9 cellular contexts compared by ENCODE assay signal in genomic region chr1:41492341-41492848, GRCh38. TPM values are rescaled to one million over a fixed set of nuclear protein-coding genes. Genes with fewer than 3 reads are reported as not detected.
DNase-seq lines count a peak whose midpoint lies in the region; ATAC-seq, FAIRE-seq and TF ChIP-seq lines count a peak whose summit lies in the region.
"Had no signal": no experiment of that assay in that cellular context is flagged by ENCODE, and none has a peak within 500 bp of the region (broad histone marks: within the 10 kb centered on the region; RNA-seq: fewer than 3 reads in every experiment).

No MANE protein-coding gene starts in this region.

- peaks cover 27 to 44% of the 10 kb centered on the region in 2 experiments; a peak in 4 of 5 replicates for H3K4me1 ChIP-seq in K562 (replicated peaks in 1 of 2; ENCODE audit: control insufficient read depth in 2 of 2, insufficient read depth in 2 of 2, low read length in 2 of 2)

- TF ChIP-seq EP300 in K562 (IDR thresholded peaks at IDR 0.05; ENCODE audit: low read length): no peak

- H3K9me3 Mint-ChIP-seq in progenitor cell of endocrine pancreas (ENCODE audit: low read depth): no peaks in the 10 kb centered on the region

- peaks cover 16% of the 10 kb centered on the region for H3K27me3 Mint-ChIP-seq in progenitor cell of endocrine pancreas

- TF ChIP-seq POLR2A in K562 (conservative IDR thresholded peaks at IDR 0.05): no peak

- CTCF ChIA-PET in K562 (lab: Yijun Ruan, JAX; ENCODE audit: low intra/inter-chr PET ratio): no interaction called here

- H3K79me2 ChIP-seq in K562 (ENCODE audit: control insufficient read depth, insufficient read depth, low read length): no peaks in the 10 kb centered on the region

- H3K9me3 ChIP-seq in K562 (replicated peaks; ENCODE audit: control insufficient read depth, insufficient read depth, low read depth, low read length): no peaks in the 10 kb centered on the region

- peaks cover 6% of the 10 kb centered on the region for H3K9me1 ChIP-seq in K562 (ENCODE audit: control insufficient read depth, insufficient read depth, low read length)

- peak; percentile 91 for FAIRE-seq in K562 (lab: Jason Lieb, UNC)
- FAIRE-seq: TTC549 had no signal

- H3K4me2 ChIP-seq in K562 (ENCODE audit: insufficient read depth, low read length): no peak overlapping the region; the same call in 1 of the 2 replicates

- no peak overlapping the region for H3K27ac Mint-ChIP-seq in progenitor cell of endocrine pancreas

- H3K27ac ChIP-seq in K562 (ENCODE audit: extremely low read depth, low read depth, low read length): no peak overlapping the region; the same call in 2 of the 3 replicates

- H3K4me1 Mint-ChIP-seq in progenitor cell of endocrine pancreas (ENCODE audit: low read depth): peaks cover 3% of the 10 kb centered on the region

- in situ Hi-C loops in K562 (cut with MboI): no loop called here

- no peak overlapping the region for H3K4me3 ChIP-seq in K562

- TF ChIP-seq RAD21 in K562 (CRISPR knock-in tag; conservative IDR thresholded peaks at IDR 0.05 in 1 of 2, IDR thresholded peaks at IDR 0.05 in 1 of 2): peak in 1 of 2 experiments; percentile 49; a peak in 2 of 4 replicates

- peaks cover under 1 to 16% of the 10 kb centered on the region in 2 experiments; a peak in 3 of 5 replicates for H3K27me3 ChIP-seq in K562 (ENCODE audit: control insufficient read depth in 2 of 2, insufficient read depth in 2 of 2, low read length in 2 of 2)

- no peak overlapping the region for H2AFZ ChIP-seq in K562 (ENCODE audit: low read depth, low read length)

- ATAC-seq in K562 (peak; percentile 79), HG03571 (IDR thresholded peaks at IDR 0.05; ENCODE audit: unreplicated experiment) (no peak), GM21717 (IDR thresholded peaks at IDR 0.05; ENCODE audit: unreplicated experiment) (no peak)

- intact Hi-C loops in K562 (cut with micrococcal nuclease): no loop called here

- 0 out of 4 replicates have a peak overlapping the region, but pooled peaks of 1 of the 2 experiments have one; percentile 11 for H3K9ac ChIP-seq in K562 (ENCODE audit: insufficient read depth in 1 of 2, low read depth in 2 of 2, low read length in 2 of 2)

- 0% methylated on average over 7 of the region's 7 CpGs for WGBS in K562 (ENCODE audit: insufficient coverage, low coverage, missing lambda C conversion rate)

- H3K36me3 Mint-ChIP-seq in progenitor cell of endocrine pancreas (ENCODE audit: insufficient read depth): no peaks in the 10 kb centered on the region

- TF ChIP-seq CTCF in K562 (IDR thresholded peaks at IDR 0.05 in 2 of 3, conservative IDR thresholded peaks at IDR 0.05 in 1 of 3; ENCODE audit: insufficient read depth in 2 of 3, low read depth in 1 of 3, low read length in 3 of 3) (peak; percentile 86 to 95 (median 87)), progenitor cell of endocrine pancreas (IDR thresholded peaks at IDR 0.05; ENCODE audit: unreplicated experiment) (peak; percentile 64)

- POLR2A ChIA-PET in K562 (lab: Yijun Ruan, JAX): interaction anchor here (1.8 kb wide), 1 partner anchor 21 kb away, joined by 5 read pairs; no protein-coding TSS in a partner anchor

- no peak overlapping the region for H3K4me3 Mint-ChIP-seq in progenitor cell of endocrine pancreas (ENCODE audit: low read depth)

- H4K20me1 ChIP-seq in K562 (replicated peaks; ENCODE audit: control insufficient read depth, insufficient read depth, low read length): 0 out of 2 replicates have a peak, but pooled peaks cover 4% of the 10 kb centered on the region

- H3K36me3 ChIP-seq in K562 (ENCODE audit: control insufficient read depth, insufficient read depth, low read length): no peaks in the 10 kb centered on the region

- BruUV-seq in K562 (replicated peaks; lab: Mats Ljungman, UMichigan): no TSS peak

- DNase-seq in NCI-H82 (lab: John Stamatoyannopoulos, UW) (peak; percentile 64), NCI-H82 treated with DMSO at 0.1 percent for 48 hours (lab: John Stamatoyannopoulos, UW; ENCODE audit: unreplicated experiment) (no peak), NCI-H510A treated with DMSO at 0.1 percent for 48 hours (lab: John Stamatoyannopoulos, UW) (peak; percentile 87), K562 (ENCODE audit: extremely low read depth in 1 of 4, low spot score in 3 of 4) (peak; percentile 77 to 86 (median 82)), progenitor cell of endocrine pancreas (ENCODE audit: low spot score, unreplicated experiment) (no peak), COLO829 (ENCODE audit: low spot score) (no peak)

TF ChIP-seq in K562, 482 proteins besides CTCF, POLR2A, EP300 and RAD21 (continues in another document):
- peak; percentile 91 for TF ChIP-seq ADNP (tag; IDR thresholded peaks at IDR 0.05)
- TF ChIP-seq ARID3B (CRISPR knock-in tag; IDR thresholded peaks at IDR 0.05; ENCODE audit: borderline replicate concordance): no peak
- TF ChIP-seq E2F3 (CRISPR knock-in tag; IDR thresholded peaks at IDR 0.05): no peak
- TF ChIP-seq TSHZ1 (CRISPR knock-in tag; IDR thresholded peaks at IDR 0.05): no peak
- no peak for TF ChIP-seq ATF2 (CRISPR knock-in tag; IDR thresholded peaks at IDR 0.05)
- TF ChIP-seq MXI1 (IDR thresholded peaks at IDR 0.05; ENCODE audit: low read depth, low read length): no peak

RNA-seq across cellular contexts. Expression of gene EDN2, which starts 7.9 kb away (rescaled TPM):
- not detected in 2 replicates for total RNA-seq in K562 (2011; cell fraction: chromatin; rRNA removed; ENCODE audit: low replicate concordance)
- not detected in 2 replicates for total RNA-seq in K562 (2011; cell fraction: nucleolus; rRNA removed)
- not detected in 2 replicates for total RNA-seq in K562 (2011; cell fraction: nucleoplasm; rRNA removed)
- total RNA-seq in K562 (2014; rRNA removed): not detected in 2 replicates
- total RNA-seq in K562 (2014; rRNA removed; fragmentation: Illumina TruSeq; extraction: Trizol): not detected in 2 replicates
- not detected in 2 replicates for total RNA-seq in K562 (2015; rRNA removed; fragmentation: Illumina TruSeq; extraction: Trizol)
- not detected in 2 replicates for total RNA-seq in K562 (2021)
- not detected in 2 replicates for polyA plus RNA-seq in K562 (2011; rRNA removed)
- not detected in 2 replicates for polyA plus RNA-seq in K562 (2011; cell fraction: cytosol; rRNA removed)
- not detected in 2 replicates for polyA plus RNA-seq in K562 (2011; cell fraction: nucleus; rRNA removed)
- polyA plus RNA-seq in K562 (2012): not detected in 2 replicates
- not detected in 2 replicates for polyA plus RNA-seq in K562 (2014; fragmentation: Illumina TruSeq; extraction: Trizol)
- polyA plus RNA-seq in K562 (2014; fragmentation: Nextera tagmentation; extraction: Ambion mirVana): not detected
- not detected in 2 replicates for polyA plus RNA-seq in K562 (2014; rRNA removed)
- not detected in 2 replicates for polyA minus RNA-seq in K562 (2011; rRNA and poly(A)+ RNA removed)
- polyA minus RNA-seq in K562 (2011; cell fraction: cytosol; rRNA and poly(A)+ RNA removed): not detected in 2 replicates
- polyA minus RNA-seq in K562 (2011; cell fraction: nucleus; rRNA and poly(A)+ RNA removed): not detected in 2 replicates
- total RNA-seq in progenitor cell of endocrine pancreas: not detected in 2 replicates

Comparison
In these comparisons a context has a peak if more than half of its experiments do, and no peak if none do; other contexts are left out.
1. DNase-seq: peak in NCI-H82 (single experiment), NCI-H510A treated with DMSO at 0.1 percent for 48 hours (single experiment) and K562 (4 of 4); none in NCI-H82 treated with DMSO at 0.1 percent for 48 hours (single experiment), progenitor cell of endocrine pancreas (single experiment) and COLO829 (single experiment).